8 cellular contexts compared by ENCODE assay signal in the genomic region with DNA sequence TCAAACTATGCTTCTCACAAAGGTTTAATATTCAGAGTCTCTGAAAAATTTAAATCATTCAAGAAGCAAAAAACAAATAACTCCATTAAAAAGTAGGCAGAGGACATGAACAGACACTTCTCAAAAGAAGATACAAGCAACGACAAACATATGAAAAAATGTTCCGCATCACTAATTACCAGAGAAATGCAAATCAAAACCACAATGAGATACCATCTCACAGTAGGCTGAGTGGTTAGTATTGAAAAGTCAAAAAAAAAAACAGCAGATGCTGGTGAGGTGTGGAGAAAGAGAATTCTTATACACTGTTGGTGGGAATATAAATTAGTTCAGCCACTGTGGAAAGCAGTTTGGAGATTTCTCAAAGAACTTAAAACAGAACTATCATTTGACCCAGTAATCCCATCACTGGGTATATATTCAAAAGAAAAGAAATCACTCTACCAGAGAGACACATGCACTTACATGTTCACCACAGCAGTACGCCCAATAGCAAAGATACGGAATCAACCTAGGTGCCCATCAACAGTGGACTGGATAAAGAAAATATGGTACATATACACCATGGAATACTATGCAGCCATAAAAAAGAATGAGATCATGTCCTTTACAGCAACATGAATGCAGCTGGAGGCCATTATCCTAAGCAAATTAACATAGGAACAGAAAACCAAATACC.
DNase-seq lines count a peak whose midpoint lies in the region; ATAC-seq, FAIRE-seq and TF ChIP-seq lines count a peak whose summit lies in the region.
"Not testable (repeated sequence)": the region's sequence is repeated elsewhere in the genome, so short reads cannot be mapped to it uniquely, and the experiment has no call there.

No MANE protein-coding gene starts in this region.

- not testable (repeated sequence) for DNase-seq in CD4-positive, alpha-beta T cell; activated B cell treated with CpG ODN at 0.5 μM for 24 hours; H1 (ENCODE audit: low read depth in 1 of 2, low spot score in 2 of 2)
- peak; percentile 79 for DNase-seq in KBM-7

- not testable (repeated sequence) for H4K8ac ChIP-seq in H1 (ENCODE audit: extremely low read depth, insufficient read depth, low read length)

- not testable (repeated sequence) for H3K14ac ChIP-seq in H1 (ENCODE audit: insufficient read length)

- H3K4me3 ChIP-seq in H1 (ENCODE audit: extremely low read depth in 1 of 4, insufficient read depth in 2 of 4, low read depth in 3 of 4, low read length in 4 of 4) = not testable (repeated sequence)

- not testable (repeated sequence) for H3K4ac ChIP-seq in H1 (replicated peaks; ENCODE audit: insufficient read length, low read depth, low read length)

- H3K79me2 ChIP-seq in H1 (ENCODE audit: control insufficient read depth in 1 of 2, insufficient read depth in 2 of 2, low read length in 2 of 2) = not testable (repeated sequence)

- not testable (repeated sequence) for H3K9me3 Mint-ChIP-seq in CD4-positive, alpha-beta T cell
- H3K9me3 Mint-ChIP-seq in activated B cell treated with CpG ODN at 0.5 μM for 24 hours = peaks cover 13% of the 10 kb centered on the region

- not testable (repeated sequence) for TF ChIP-seq POLR2A in H1 (IDR thresholded peaks at IDR 0.05; ENCODE audit: control extremely low read depth in 1 of 2, low read depth in 2 of 2, low read length in 2 of 2)

- H2BK15ac ChIP-seq in H1 (ENCODE audit: low read length) = not testable (repeated sequence)

- not testable (repeated sequence) for H3K23ac ChIP-seq in H1 (ENCODE audit: insufficient read length)

- H3K27me3 Mint-ChIP-seq in CD4-positive, alpha-beta T cell = not testable (repeated sequence)
- peaks cover 33% of the 10 kb centered on the region for H3K27me3 Mint-ChIP-seq in activated B cell treated with CpG ODN at 0.5 μM for 24 hours

- not testable (repeated sequence) for H3K4me2 ChIP-seq in H1 (ENCODE audit: insufficient read depth in 1 of 2, low read depth in 2 of 2, low read length in 2 of 2)

- H3K4me1 Mint-ChIP-seq in CD4-positive, alpha-beta T cell (ENCODE audit: low read depth) = peaks cover 12% of the 10 kb centered on the region
- H3K4me1 Mint-ChIP-seq in activated B cell treated with CpG ODN at 0.5 μM for 24 hours = peaks cover 11% of the 10 kb centered on the region

- H3K27me3 ChIP-seq in CD4-positive, alpha-beta T cell (ENCODE audit: control insufficient read depth, insufficient read depth, low read length); H1 (replicated peaks in 1 of 4; ENCODE audit: control insufficient read depth in 3 of 4, extremely low read depth in 1 of 4, insufficient read depth in 3 of 4, low read length in 3 of 4): not testable (repeated sequence)

- not testable (repeated sequence) for H4K5ac ChIP-seq in H1 (ENCODE audit: insufficient read length, low read depth, low read length)

- FAIRE-seq in H1 (lab: Jason Lieb, UNC) = not testable (repeated sequence)

- H3K36me3 Mint-ChIP-seq in CD4-positive, alpha-beta T cell (ENCODE audit: low read depth); activated B cell treated with CpG ODN at 0.5 μM for 24 hours (ENCODE audit: low read depth): not testable (repeated sequence)

- not testable (repeated sequence) for H2BK12ac ChIP-seq in H1 (ENCODE audit: low read depth, low read length)

- H3K27ac Mint-ChIP-seq in CD4-positive, alpha-beta T cell; activated B cell treated with CpG ODN at 0.5 μM for 24 hours: not testable (repeated sequence)

- not testable (repeated sequence) for H4K20me1 ChIP-seq in H1 (replicated peaks in 1 of 2; ENCODE audit: control insufficient read depth in 1 of 2, insufficient read depth in 2 of 2, low read length in 2 of 2)

- not testable (repeated sequence) for H3K27ac ChIP-seq in CD4-positive, alpha-beta T cell (ENCODE audit: low read depth, low read length); H1 (ENCODE audit: low read depth, low read length)

- not testable (repeated sequence) for H2AK5ac ChIP-seq in H1 (ENCODE audit: low read depth, low read length)

- not testable (repeated sequence) for H2BK20ac ChIP-seq in H1 (ENCODE audit: low read length)

- TF ChIP-seq EP300 in H1 (IDR thresholded peaks at IDR 0.05; ENCODE audit: borderline replicate concordance in 1 of 2, low read depth in 2 of 2, low read length in 2 of 2) = not testable (repeated sequence)

- 93% methylated on average over 4 of the region's 4 CpGs; no CpG with 5 or more reads in 1 of the 2 experiments for WGBS in H1 (ENCODE audit: extremely low coverage in 1 of 2, insufficient coverage in 1 of 2, insufficient read length in 1 of 2, insufficient replicate concordance in 2 of 2, low coverage in 1 of 2, low lambda C conversion rate in 2 of 2, missing lambda C conversion rate in 1 of 2), 2 experiments

- H4K91ac ChIP-seq in H1 (replicated peaks; ENCODE audit: insufficient read length, low read length) = not testable (repeated sequence)

- H3K79me1 ChIP-seq in H1 (ENCODE audit: low read depth, low read length) = not testable (repeated sequence)

- H2BK5ac ChIP-seq in H1 (ENCODE audit: low read depth, low read length) = not testable (repeated sequence)

- H3K4me1 ChIP-seq in H1 (replicated peaks in 1 of 4; ENCODE audit: control insufficient read depth in 3 of 4, insufficient read depth in 4 of 4, low read length in 3 of 4) = not testable (repeated sequence)

- TF ChIP-seq CTCF in CD4-positive, alpha-beta T cell (IDR thresholded peaks at IDR 0.05); activated B cell treated with CpG ODN at 0.5 μM for 24 hours (IDR thresholded peaks at IDR 0.05); H1 (IDR thresholded peaks at IDR 0.05; ENCODE audit: control extremely low read depth in 1 of 3, insufficient read depth in 1 of 3, low read depth in 1 of 3, low read length in 3 of 3): not testable (repeated sequence)

- not testable (repeated sequence) for H2BK120ac ChIP-seq in H1 (replicated peaks; ENCODE audit: low read depth, low read length)

- in situ Hi-C loops in KBM-7 (cut with MboI; ENCODE audit: low pct_unique_long_range_greater_than_20kb, low sequenced_read_pairs) = loop anchor here (25.0 kb wide), 1 partner anchor 230 kb away; no protein-coding TSS in a partner anchor

- H3K4me3 Mint-ChIP-seq in CD4-positive, alpha-beta T cell = peak overlapping the region; percentile 5
- not testable (repeated sequence) for H3K4me3 Mint-ChIP-seq in activated B cell treated with CpG ODN at 0.5 μM for 24 hours

- intact Hi-C loops in CD4-positive, alpha-beta T cell (cut with DNase I, micrococcal nuclease) = not testable (repeated sequence)
- intact Hi-C loops in activated B cell treated with CpG ODN at 0.5 μM for 24 hours (cut with micrococcal nuclease) = loop anchor here (5.0 kb wide), 1 partner anchor 165 kb away; no protein-coding TSS in a partner anchor

- CTCF ChIA-PET in CD4-positive, alpha-beta T cell (lab: Charles Lee) = interaction anchor here (2.0 kb wide), 1 partner anchor 8 kb away, joined by 8 read pairs; no protein-coding TSS in a partner anchor
- CTCF ChIA-PET in activated B cell treated with CpG ODN at 0.5 μM for 24 hours (lab: Charles Lee) = not testable (repeated sequence)
- CTCF ChIA-PET in H1 (lab: Charles Lee; ENCODE audit: partially characterized antibody) = interaction anchor here (1.8 to 1.9 kb wide), 2 partner anchors 8 to 242 kb away, joined by 4 to 8 read pairs; no protein-coding TSS in a partner anchor

- H3K9me3 ChIP-seq in CD4-positive, alpha-beta T cell (ENCODE audit: control insufficient read depth, low read length); H1 (ENCODE audit: insufficient read depth in 2 of 2, low read depth in 1 of 2, low read length in 1 of 2): not testable (repeated sequence)

- POLR2A ChIA-PET in CD4-positive, alpha-beta T cell (lab: Charles Lee); activated B cell treated with CpG ODN at 0.5 μM for 24 hours (lab: Charles Lee); H1 (lab: Charles Lee; ENCODE audit: partially characterized antibody): not testable (repeated sequence)

- H3K9ac ChIP-seq in H1 (replicated peaks in 1 of 4; ENCODE audit: extremely low read depth in 1 of 4, low read depth in 3 of 4, low read length in 3 of 4) = not testable (repeated sequence)

- ATAC-seq in CD4-positive, alpha-beta T cell (ENCODE audit: poor library complexity) = peak; percentile 41
- ATAC-seq in GM18858 (IDR thresholded peaks at IDR 0.05; ENCODE audit: unreplicated experiment) (peak; percentile 84), GM21390 (IDR thresholded peaks at IDR 0.05; ENCODE audit: unreplicated experiment) (peak; percentile 83), HG02798 (IDR thresholded peaks at IDR 0.05; ENCODE audit: poor library complexity, unreplicated experiment) (peak; percentile 71), HG03175 (IDR thresholded peaks at IDR 0.05; ENCODE audit: unreplicated experiment) (peak; percentile 78), activated B cell treated with CpG ODN at 0.5 μM for 24 hours (ENCODE audit: low read depth) (peak; percentile 60)

- not testable (repeated sequence) for H3K56ac ChIP-seq in H1 (replicated peaks; ENCODE audit: insufficient read length, low read depth, low read length)

- H3K36me3 ChIP-seq in H1 (ENCODE audit: control insufficient read depth in 2 of 4, insufficient read depth in 4 of 4, low read length in 3 of 4) = not testable (repeated sequence)

- not testable (repeated sequence) for TF ChIP-seq RAD21 in H1 (IDR thresholded peaks at IDR 0.05 in 1 of 2, conservative IDR thresholded peaks at IDR 0.05 in 1 of 2; ENCODE audit: low read depth in 2 of 2, low read length in 2 of 2)

- not testable (repeated sequence) for H2AFZ ChIP-seq in H1 (ENCODE audit: low read length)

- H3K18ac ChIP-seq in H1 (ENCODE audit: extremely low read depth, low read length) = not testable (repeated sequence)

- H3K23me2 ChIP-seq in H1 (ENCODE audit: low read depth, low read length) = not testable (repeated sequence)

TF ChIP-seq in H1, 55 proteins besides CTCF, POLR2A, EP300 and RAD21:
- 0 out of 2 replicates have a peak, but pooled peaks have one; percentile 13 for TF ChIP-seq KDM1A (IDR thresholded peaks at IDR 0.05; ENCODE audit: borderline replicate concordance, low read length)
